8 cellular contexts compared by ENCODE assay signal in the genomic region with DNA sequence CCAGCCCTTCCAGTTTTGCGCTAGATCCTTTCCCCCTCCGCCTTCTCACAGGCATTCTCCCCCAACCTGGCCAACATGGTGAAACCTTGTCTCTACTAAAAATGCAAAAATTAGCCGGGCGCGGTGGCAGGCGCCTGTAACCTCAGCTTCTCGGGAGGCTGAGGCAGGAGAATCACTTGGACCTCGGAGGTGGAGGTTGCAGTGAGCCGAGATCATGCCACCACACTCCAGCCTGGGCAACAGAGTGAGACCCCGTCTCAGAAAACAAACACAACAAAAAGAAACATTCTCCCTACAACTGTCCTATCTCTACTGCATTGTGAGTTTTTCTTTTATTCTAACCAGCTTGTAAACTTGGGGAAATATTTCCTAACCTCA.
DNase-seq lines count a peak whose midpoint lies in the region; ATAC-seq and TF ChIP-seq lines count a peak whose summit lies in the region.
"Not testable (repeated sequence)": the region's sequence is repeated elsewhere in the genome, so short reads cannot be mapped to it uniquely, and the experiment has no call there.

No MANE protein-coding gene starts in this region.

- H3K18ac ChIP-seq in mesenchymal stem cell (ENCODE audit: low read depth in 1 of 2, low read length in 2 of 2) = peak overlapping the region in 1 of 2 experiments; percentile 68

- not testable (repeated sequence) for H2BK5ac ChIP-seq in mesenchymal stem cell (ENCODE audit: low read depth, low read length, poor library complexity, severe bottlenecking)

- not testable (repeated sequence) for H3K9me3 Mint-ChIP-seq in CD8-positive, alpha-beta T cell; activated T-helper 2 cell treated with anti-CD3 and anti-CD28 coated beads, Interferon-gamma antibody, Interleukin-2, Interleukin-4, amounts not matched to agents 10 μg/mL and 5 μg/mL and 100 μg/mL, durations not matched to agents 14 hours and 24 hours and 36 hours; dendritic cell treated with granulocyte-macrophage colony-stimulating factor and Interleukin-4, amounts not matched to agents 40 ng/mL and 50 ng/mL, for 4 days

- H4K8ac ChIP-seq in mesenchymal stem cell (ENCODE audit: low read length) = not testable (repeated sequence)

- TF ChIP-seq CTCF in CD8-positive, alpha-beta T cell (IDR thresholded peaks at IDR 0.05) = not testable (repeated sequence)

- WGBS in mesenchymal stem cell = 83% methylated on average over 10 of the region's 10 CpGs
- 88% methylated on average over 10 of the region's 10 CpGs for WGBS in urinary bladder

- H2AK5ac ChIP-seq in mesenchymal stem cell (ENCODE audit: low read length, severe bottlenecking) = peak overlapping the region; percentile 18

- not testable (repeated sequence) for H2BK15ac ChIP-seq in mesenchymal stem cell (ENCODE audit: low read depth, poor library complexity, severe bottlenecking)

- peaks cover 56% of the 10 kb centered on the region for H3K4me1 ChIP-seq in CD8-positive, alpha-beta T cell (ENCODE audit: insufficient read depth, low read length)
- H3K4me1 ChIP-seq in SJCRH30 (peaks cover 32% of the 10 kb centered on the region), mesenchymal stem cell (ENCODE audit: control insufficient read depth, insufficient read depth, low read depth, low read length) (peaks cover 27% of the 10 kb centered on the region)
- H3K4me1 ChIP-seq in urinary bladder (ENCODE audit: insufficient read depth) = not testable (repeated sequence)

- H3K27me3 ChIP-seq in CD8-positive, alpha-beta T cell (ENCODE audit: insufficient read depth, low read length); SJCRH30; mesenchymal stem cell (ENCODE audit: control insufficient read depth in 1 of 2, insufficient read depth in 1 of 2, low read length in 2 of 2): not testable (repeated sequence)

- not testable (repeated sequence) for H3K4me3 ChIP-seq in CD8-positive, alpha-beta T cell (ENCODE audit: low read depth, low read length); SJCRH30; mesenchymal stem cell (ENCODE audit: insufficient read depth in 1 of 2, low read depth in 1 of 2, low read length in 2 of 2); skin epidermis; urinary bladder (ENCODE audit: low read depth, low read length)

- DNase-seq in CD8-positive, alpha-beta T cell; SJCRH30; activated T-helper 2 cell treated with anti-CD3 and anti-CD28 coated beads, Interferon-gamma antibody, Interleukin-2, Interleukin-4, amounts not matched to agents 10 μg/mL and 5 μg/mL and 100 μg/mL, durations not matched to agents 14 hours and 24 hours and 36 hours (ENCODE audit: low spot score); mesenchymal stem cell: not testable (repeated sequence)

- H3K9ac ChIP-seq in mesenchymal stem cell (ENCODE audit: low read length) = not testable (repeated sequence)

- not testable (repeated sequence) for H2BK120ac ChIP-seq in mesenchymal stem cell (ENCODE audit: low read depth, low read length)

- ATAC-seq in CD8-positive, alpha-beta T cell = not testable (repeated sequence)

- not testable (repeated sequence) for H3K14ac ChIP-seq in mesenchymal stem cell (ENCODE audit: low read length in 2 of 2)

- CTCF ChIA-PET in CD8-positive, alpha-beta T cell (lab: Charles Lee) = interaction anchor here (1.1 kb wide), 1 partner anchor 70 kb away, joined by 3 read pairs; no protein-coding TSS in a partner anchor

- not testable (repeated sequence) for H2AFZ ChIP-seq in mesenchymal stem cell (ENCODE audit: low read depth, low read length)

- H3K27me3 Mint-ChIP-seq in CD8-positive, alpha-beta T cell (ENCODE audit: low read depth); activated T-helper 2 cell treated with anti-CD3 and anti-CD28 coated beads, Interferon-gamma antibody, Interleukin-2, Interleukin-4, amounts not matched to agents 10 μg/mL and 5 μg/mL and 100 μg/mL, durations not matched to agents 14 hours and 24 hours and 36 hours (ENCODE audit: low read depth); dendritic cell treated with granulocyte-macrophage colony-stimulating factor and Interleukin-4, amounts not matched to agents 40 ng/mL and 50 ng/mL, for 4 days: not testable (repeated sequence)

- POLR2A ChIA-PET in CD8-positive, alpha-beta T cell (lab: Charles Lee) = not testable (repeated sequence)

- not testable (repeated sequence) for H3K4ac ChIP-seq in mesenchymal stem cell (ENCODE audit: low read depth in 1 of 2, low read length in 2 of 2)

- intact Hi-C loops in CD8-positive, alpha-beta T cell (cut with DNase I, micrococcal nuclease) = not testable (repeated sequence)
- intact Hi-C loops in activated T-helper 2 cell treated with anti-CD3 and anti-CD28 coated beads, Interferon-gamma antibody, Interleukin-2, Interleukin-4, amounts not matched to agents 10 μg/mL and 5 μg/mL and 100 μg/mL, durations not matched to agents 14 hours and 24 hours and 36 hours (cut with micrococcal nuclease) = loop anchor here (5.0 kb wide), 1 partner anchor 33 kb away; no protein-coding TSS in a partner anchor
- intact Hi-C loops in dendritic cell treated with granulocyte-macrophage colony-stimulating factor and Interleukin-4, amounts not matched to agents 40 ng/mL and 50 ng/mL, for 4 days (cut with micrococcal nuclease) = loop anchor here (5.0 kb wide), 1 partner anchor 62 kb away; no protein-coding TSS in a partner anchor

- H3K79me1 ChIP-seq in mesenchymal stem cell (replicated peaks; ENCODE audit: low read length, poor library complexity, severe bottlenecking) = not testable (repeated sequence)

- H3K4me2 ChIP-seq in mesenchymal stem cell (ENCODE audit: low read length, poor library complexity, severe bottlenecking) = not testable (repeated sequence)

- H3K9me3 ChIP-seq in CD8-positive, alpha-beta T cell (ENCODE audit: low read length); KOPT-K1 (ENCODE audit: insufficient read depth, low read length, poor library complexity, severe bottlenecking); SJCRH30 (replicated peaks); mesenchymal stem cell (ENCODE audit: control insufficient read depth, low read length): not testable (repeated sequence)

- not testable (repeated sequence) for H3K27ac ChIP-seq in CD8-positive, alpha-beta T cell (ENCODE audit: low read depth, low read length)
- H3K27ac ChIP-seq in KOPT-K1 (ENCODE audit: low read depth, low read length, poor library complexity, severe bottlenecking) (peak overlapping the region; percentile 87), SJCRH30 (peak overlapping the region; percentile 95), mesenchymal stem cell (ENCODE audit: low read length, poor library complexity, severe bottlenecking) (peak overlapping the region; percentile 88), skin epidermis (peak overlapping the region in 15 of 21 experiments; percentile 20 to 80 (median 59)), urinary bladder (ENCODE audit: low read depth) (peak overlapping the region; percentile 44)

- not testable (repeated sequence) for H3K36me3 ChIP-seq in CD8-positive, alpha-beta T cell (ENCODE audit: insufficient read depth, low read length); KOPT-K1 (ENCODE audit: insufficient read depth, low read length); SJCRH30; urinary bladder (ENCODE audit: insufficient read depth)
- H3K36me3 ChIP-seq in mesenchymal stem cell (ENCODE audit: control insufficient read depth in 1 of 2, insufficient read depth in 2 of 2, low read depth in 1 of 2, low read length in 2 of 2) = peaks cover 7 to 24% of the 10 kb centered on the region in 2 experiments

- H3K23ac ChIP-seq in mesenchymal stem cell (ENCODE audit: low read length in 2 of 2) = not testable (repeated sequence)

- H3K4me1 Mint-ChIP-seq in CD8-positive, alpha-beta T cell (ENCODE audit: low read depth) = peaks cover 62% of the 10 kb centered on the region
- peaks cover 44% of the 10 kb centered on the region for H3K4me1 Mint-ChIP-seq in activated T-helper 2 cell treated with anti-CD3 and anti-CD28 coated beads, Interferon-gamma antibody, Interleukin-2, Interleukin-4, amounts not matched to agents 10 μg/mL and 5 μg/mL and 100 μg/mL, durations not matched to agents 14 hours and 24 hours and 36 hours (ENCODE audit: low read depth)
- H3K4me1 Mint-ChIP-seq in dendritic cell treated with granulocyte-macrophage colony-stimulating factor and Interleukin-4, amounts not matched to agents 40 ng/mL and 50 ng/mL, for 4 days (ENCODE audit: low read depth) = peaks cover 83% of the 10 kb centered on the region

- not testable (repeated sequence) for H3K27ac Mint-ChIP-seq in CD8-positive, alpha-beta T cell
- H3K27ac Mint-ChIP-seq in activated T-helper 2 cell treated with anti-CD3 and anti-CD28 coated beads, Interferon-gamma antibody, Interleukin-2, Interleukin-4, amounts not matched to agents 10 μg/mL and 5 μg/mL and 100 μg/mL, durations not matched to agents 14 hours and 24 hours and 36 hours = peak overlapping the region; percentile 1
- H3K27ac Mint-ChIP-seq in dendritic cell treated with granulocyte-macrophage colony-stimulating factor and Interleukin-4, amounts not matched to agents 40 ng/mL and 50 ng/mL, for 4 days = peak overlapping the region; percentile 88

- H3K4me3 Mint-ChIP-seq in CD8-positive, alpha-beta T cell = peak overlapping the region; percentile 16
- not testable (repeated sequence) for H3K4me3 Mint-ChIP-seq in activated T-helper 2 cell treated with anti-CD3 and anti-CD28 coated beads, Interferon-gamma antibody, Interleukin-2, Interleukin-4, amounts not matched to agents 10 μg/mL and 5 μg/mL and 100 μg/mL, durations not matched to agents 14 hours and 24 hours and 36 hours (ENCODE audit: low read depth)
- H3K4me3 Mint-ChIP-seq in dendritic cell treated with granulocyte-macrophage colony-stimulating factor and Interleukin-4, amounts not matched to agents 40 ng/mL and 50 ng/mL, for 4 days = peak overlapping the region; percentile 68

- peaks cover 14% of the 10 kb centered on the region for H3K36me3 Mint-ChIP-seq in CD8-positive, alpha-beta T cell
- H3K36me3 Mint-ChIP-seq in activated T-helper 2 cell treated with anti-CD3 and anti-CD28 coated beads, Interferon-gamma antibody, Interleukin-2, Interleukin-4, amounts not matched to agents 10 μg/mL and 5 μg/mL and 100 μg/mL, durations not matched to agents 14 hours and 24 hours and 36 hours (ENCODE audit: low read depth) = peaks cover 18% of the 10 kb centered on the region
- not testable (repeated sequence) for H3K36me3 Mint-ChIP-seq in dendritic cell treated with granulocyte-macrophage colony-stimulating factor and Interleukin-4, amounts not matched to agents 40 ng/mL and 50 ng/mL, for 4 days (ENCODE audit: low read depth)

- H4K91ac ChIP-seq in mesenchymal stem cell (ENCODE audit: low read length) = not testable (repeated sequence)

- peak overlapping the region in 1 of 2 experiments; percentile 15 for H2BK12ac ChIP-seq in mesenchymal stem cell (ENCODE audit: low read length in 2 of 2)
